Comparison of ENCODE assay signal across 1 cellular context in the genomic region with DNA sequence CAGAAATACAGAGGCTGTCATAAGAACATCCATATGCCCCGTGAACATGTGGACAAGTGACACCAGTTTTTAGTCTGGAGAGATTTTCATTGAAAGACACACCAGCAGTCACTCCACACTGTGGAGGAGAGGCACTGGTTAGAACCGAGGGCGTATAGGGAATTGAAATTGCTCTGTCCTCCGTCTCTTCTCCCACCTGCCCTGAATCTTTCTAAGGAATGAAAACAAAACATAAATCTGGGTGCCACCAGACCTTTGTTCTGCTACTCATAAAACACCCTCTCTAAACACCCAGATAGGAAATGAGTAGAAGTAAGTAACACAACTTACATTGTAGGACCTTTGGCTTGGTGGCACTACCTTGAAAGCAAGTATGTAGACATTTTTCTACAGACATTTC.
TF ChIP-seq lines count a peak whose summit lies in the region.

No MANE protein-coding gene starts in this region.

TF ChIP-seq in K562, 482 proteins besides CTCF, POLR2A, EP300 and RAD21 (continued from another document):
- TF ChIP-seq ZNF609 (CRISPR knock-in tag; IDR thresholded peaks at IDR 0.05; ENCODE audit: borderline replicate concordance) (no peak), TRIM24 (IDR thresholded peaks at IDR 0.05) (no peak), ZBED1 (IDR thresholded peaks at IDR 0.05) (no peak), PTBP1 (IDR thresholded peaks at IDR 0.05; ENCODE audit: low read depth, low read length) (no peak), NFATC3 (IDR thresholded peaks at IDR 0.05) (no peak), RB1 (IDR thresholded peaks at IDR 0.05; ENCODE audit: low read depth) (no peak), STAG1 (CRISPR knock-in tag; IDR thresholded peaks at IDR 0.05; ENCODE audit: borderline replicate concordance) (no peak), HDAC2 (IDR thresholded peaks at IDR 0.05) (no peak), PCBP2 (IDR thresholded peaks at IDR 0.05; ENCODE audit: low read depth, low read length, poor library complexity, severe bottlenecking) (no peak), RBM25 (IDR thresholded peaks at IDR 0.05; ENCODE audit: low read depth, low read length, severe bottlenecking) (no peak), ESRRB (CRISPR knock-in tag; IDR thresholded peaks at IDR 0.05; ENCODE audit: borderline replicate concordance) (no peak)
- TF ChIP-seq, protein P1, sequence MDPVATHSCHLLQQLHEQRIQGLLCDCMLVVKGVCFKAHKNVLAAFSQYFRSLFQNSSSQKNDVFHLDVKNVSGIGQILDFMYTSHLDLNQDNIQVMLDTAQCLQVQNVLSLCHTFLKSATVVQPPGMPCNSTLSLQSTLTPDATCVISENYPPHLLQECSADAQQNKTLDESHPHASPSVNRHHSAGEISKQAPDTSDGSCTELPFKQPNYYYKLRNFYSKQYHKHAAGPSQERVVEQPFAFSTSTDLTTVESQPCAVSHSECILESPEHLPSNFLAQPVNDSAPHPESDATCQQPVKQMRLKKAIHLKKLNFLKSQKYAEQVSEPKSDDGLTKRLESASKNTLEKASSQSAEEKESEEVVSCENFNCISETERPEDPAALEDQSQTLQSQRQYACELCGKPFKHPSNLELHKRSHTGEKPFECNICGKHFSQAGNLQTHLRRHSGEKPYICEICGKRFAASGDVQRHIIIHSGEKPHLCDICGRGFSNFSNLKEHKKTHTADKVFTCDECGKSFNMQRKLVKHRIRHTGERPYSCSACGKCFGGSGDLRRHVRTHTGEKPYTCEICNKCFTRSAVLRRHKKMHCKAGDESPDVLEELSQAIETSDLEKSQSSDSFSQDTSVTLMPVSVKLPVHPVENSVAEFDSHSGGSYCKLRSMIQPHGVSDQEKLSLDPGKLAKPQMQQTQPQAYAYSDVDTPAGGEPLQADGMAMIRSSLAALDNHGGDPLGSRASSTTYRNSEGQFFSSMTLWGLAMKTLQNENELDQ (CRISPR knock-in tag; IDR thresholded peaks at IDR 0.05; ENCODE audit: borderline replicate concordance) = no peak
